ENCODE assay signal across 8 cellular contexts in the genomic region with DNA sequence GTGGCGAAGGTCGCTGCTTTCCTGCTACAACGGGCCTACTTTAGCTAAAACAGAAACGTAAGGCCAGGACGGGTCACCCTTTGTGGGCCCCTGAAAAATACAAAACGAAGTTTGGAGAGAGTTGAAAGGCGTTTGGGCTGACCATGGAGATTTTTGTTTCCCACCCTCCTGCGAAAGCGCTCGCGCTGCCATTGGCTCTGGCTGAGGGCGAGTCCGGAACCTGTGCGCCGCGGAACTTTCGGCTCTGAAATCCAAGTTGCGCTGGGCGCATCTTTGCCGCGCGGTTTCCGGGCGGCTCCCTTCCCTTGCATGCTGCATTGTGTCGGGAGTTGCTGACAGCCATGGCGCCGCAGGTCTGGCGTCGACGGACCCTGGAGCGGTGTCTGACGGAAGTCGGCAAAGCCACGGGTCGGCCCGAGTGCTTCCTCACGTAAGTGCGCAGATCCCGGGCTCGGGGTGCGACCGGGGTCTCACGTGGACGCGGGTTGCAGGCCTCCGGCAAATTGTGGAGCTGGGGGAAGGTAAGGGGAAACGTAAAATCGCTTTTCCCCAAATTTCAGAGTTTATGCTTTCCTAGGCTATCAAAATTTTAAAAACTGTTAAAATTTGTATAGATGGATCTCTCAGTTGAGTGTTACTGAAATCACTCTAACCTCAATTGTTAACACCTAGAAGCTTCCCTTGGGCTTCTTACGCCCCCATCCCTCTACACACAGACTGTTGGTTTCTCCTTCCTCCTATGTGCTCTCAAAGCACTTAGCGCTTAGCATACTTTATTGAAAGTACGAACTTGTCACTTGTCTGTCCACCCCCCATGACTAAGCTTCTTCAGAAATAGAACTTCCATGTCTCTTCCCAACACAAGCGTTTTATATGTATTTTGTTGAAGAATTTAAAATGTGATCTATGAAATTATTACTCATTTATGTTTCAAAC. TPM values are rescaled to one million over a fixed set of nuclear protein-coding genes. Genes with fewer than 3 reads are reported as not detected.
DNase-seq lines count a peak whose midpoint lies in the region; TF ChIP-seq lines count a peak whose summit lies in the region.

A gene with protein sequence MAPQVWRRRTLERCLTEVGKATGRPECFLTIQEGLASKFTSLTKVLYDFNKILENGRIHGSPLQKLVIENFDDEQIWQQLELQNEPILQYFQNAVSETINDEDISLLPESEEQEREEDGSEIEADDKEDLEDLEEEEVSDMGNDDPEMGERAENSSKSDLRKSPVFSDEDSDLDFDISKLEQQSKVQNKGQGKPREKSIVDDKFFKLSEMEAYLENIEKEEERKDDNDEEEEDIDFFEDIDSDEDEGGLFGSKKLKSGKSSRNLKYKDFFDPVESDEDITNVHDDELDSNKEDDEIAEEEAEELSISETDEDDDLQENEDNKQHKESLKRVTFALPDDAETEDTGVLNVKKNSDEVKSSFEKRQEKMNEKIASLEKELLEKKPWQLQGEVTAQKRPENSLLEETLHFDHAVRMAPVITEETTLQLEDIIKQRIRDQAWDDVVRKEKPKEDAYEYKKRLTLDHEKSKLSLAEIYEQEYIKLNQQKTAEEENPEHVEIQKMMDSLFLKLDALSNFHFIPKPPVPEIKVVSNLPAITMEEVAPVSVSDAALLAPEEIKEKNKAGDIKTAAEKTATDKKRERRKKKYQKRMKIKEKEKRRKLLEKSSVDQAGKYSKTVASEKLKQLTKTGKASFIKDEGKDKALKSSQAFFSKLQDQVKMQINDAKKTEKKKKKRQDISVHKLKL (plus strand): TSS at position 310 of the 936 bp plus-strand sequence. CDS start 32 bp downstream, at position 342.

- DNase-seq in COR-L47 (lab: John Stamatoyannopoulos, UW) (peak; percentile 83), GM20000 (ENCODE audit: low spot score) (peak; percentile 82), HS-27A (ENCODE audit: low read depth) (peak; percentile 51), NOMO-1 treated with dmso at 0.1 percent for 144 hours (lab: John Stamatoyannopoulos, UW; ENCODE audit: unreplicated experiment) (peak; percentile 90), endodermal cell (peak; percentile 97), mesenteric fat pad (ENCODE audit: low spot score) (peak; percentile 97)
- DNase-seq in activated CD8-positive, alpha-beta memory T cell treated with anti-CD3 and anti-CD28 coated beads for 48 hours (ENCODE audit: low read depth in 2 of 3, low spot score in 2 of 3): peak; percentile 72 to 79 (median 75)
- DNase-seq in stimulated activated CD8-positive, alpha-beta memory T cell treated with anti-CD3 and anti-CD28 coated beads, Interleukin-15, amount 100 ng/mL, for 1 hour (ENCODE audit: low read depth): peak; percentile 68

- H3K27me3 Mint-ChIP-seq in endodermal cell (ENCODE audit: insufficient read depth): no peaks in the 10 kb centered on the region

- H3K4me3 Mint-ChIP-seq in endodermal cell: no peak within 1 kb of the TSS

- H3K36me3 ChIP-seq in endodermal cell (ENCODE audit: control insufficient read depth, insufficient read depth, low read length): peaks cover 28% of the 10 kb centered on the region

- H3K27me3 ChIP-seq in endodermal cell (ENCODE audit: control insufficient read depth, insufficient read depth, low read length, poor library complexity, severe bottlenecking): no peaks in the 10 kb centered on the region

- TF ChIP-seq CTCF in GM20000 (IDR thresholded peaks at IDR 0.05; ENCODE audit: extremely low read depth, missing control alignments): no peak
- no peak for TF ChIP-seq CTCF in endodermal cell (conservative IDR thresholded peaks at IDR 0.05)

- peaks cover 14% of the 10 kb centered on the region for H3K36me3 Mint-ChIP-seq in endodermal cell (ENCODE audit: low read depth)

- peak within 1 kb of the TSS; percentile 95 for H3K9ac ChIP-seq in endodermal cell (ENCODE audit: extremely low read depth, low read length, poor library complexity, severe bottlenecking)

- 0% methylated on average over 32 to 51 of the region's 52 CpGs for WGBS in endodermal cell (ENCODE audit: insufficient coverage in 1 of 2, insufficient read length in 1 of 2), 2 experiments

- H3K9me3 ChIP-seq in endodermal cell (ENCODE audit: control insufficient read depth, low read length): no peaks in the 10 kb centered on the region

- no peaks in the 10 kb centered on the region for H3K4me1 ChIP-seq in endodermal cell (ENCODE audit: control insufficient read depth, insufficient read depth, low read length)

- peaks cover 7% of the 10 kb centered on the region for H3K4me1 Mint-ChIP-seq in endodermal cell

- peak within 1 kb of the TSS; percentile 99 for H3K4me3 ChIP-seq in endodermal cell (ENCODE audit: low read length)

- no peaks in the 10 kb centered on the region for H3K9me3 Mint-ChIP-seq in endodermal cell

- no peak within 1 kb of the TSS for H3K27ac Mint-ChIP-seq in endodermal cell

- H3K27ac ChIP-seq in endodermal cell (ENCODE audit: low read depth, low read length): peak within 1 kb of the TSS; percentile 86

RNA-seq across cellular contexts. Expression of the gene that starts here (rescaled TPM):
- total RNA-seq in endodermal cell (10 to 100 TPM; 30.2 to 35.8 TPM), mesenteric fat pad (26.9 TPM)
- 26.5 TPM for polyA plus RNA-seq in endodermal cell (2013, experiment 1 of 2)
- 29.4 TPM for polyA plus RNA-seq in endodermal cell (2013, experiment 2 of 2)

Comparison
In these comparisons a context has a peak if more than half of its experiments do, and no peak if none do; other contexts are left out.
1. Peak in every context shown above with its lines: DNase-seq, H3K4me3 ChIP-seq and H3K27ac ChIP-seq.